ENCODE assay signal across 1 cellular context in genomic region chr1:147669475-147670318, GRCh38.
TF ChIP-seq lines count a peak whose summit lies in the region.

No MANE protein-coding gene starts in this region.

TF ChIP-seq in HepG2, 621 proteins besides CTCF, POLR2A, EP300 and RAD21 (continued from another document and continues in another):
- TF ChIP-seq ATF4 (CRISPR knock-in tag; IDR thresholded peaks at IDR 0.05) (0 out of 4 replicates have a peak, but pooled peaks of 1 of the 2 experiments have one; percentile 20), SP1 (IDR thresholded peaks at IDR 0.05) (no peak), SP1 (CRISPR knock-in tag; IDR thresholded peaks at IDR 0.05) (no peak), SIN3A (IDR thresholded peaks at IDR 0.05; ENCODE audit: borderline replicate concordance, low read depth, low read length) (0 out of 2 replicates have a peak, but pooled peaks have one; percentile 45), JUND (CRISPR knock-in tag; IDR thresholded peaks at IDR 0.05) (no peak), ZNF337 (CRISPR knock-in tag; IDR thresholded peaks at IDR 0.05; ENCODE audit: borderline replicate concordance, low read depth) (peak; percentile 84; the same call in 1 of the 2 replicates), POGZ (CRISPR knock-in tag; IDR thresholded peaks at IDR 0.05) (no peak), ZNF773 (CRISPR knock-in tag; IDR thresholded peaks at IDR 0.05; ENCODE audit: borderline replicate concordance) (no peak), ZNF318 (CRISPR knock-in tag; IDR thresholded peaks at IDR 0.05) (0 out of 2 replicates have a peak, but pooled peaks have one; percentile 27), AFF4 (CRISPR knock-in tag; IDR thresholded peaks at IDR 0.05) (no peak), ZNF615 (CRISPR knock-in tag; IDR thresholded peaks at IDR 0.05; ENCODE audit: borderline replicate concordance) (no peak), FOXA1 (IDR thresholded peaks at IDR 0.05) (no peak), FOXA1 (CRISPR knock-in tag; IDR thresholded peaks at IDR 0.05) (no peak), GTF2F1 (IDR thresholded peaks at IDR 0.05; ENCODE audit: low read length) (no peak), ZSCAN20 (CRISPR knock-in tag; IDR thresholded peaks at IDR 0.05; ENCODE audit: borderline replicate concordance) (0 out of 2 replicates have a peak, but pooled peaks have one; percentile 35), JUN (CRISPR knock-in tag; IDR thresholded peaks at IDR 0.05) (no peak), ZNF121 (CRISPR knock-in tag; IDR thresholded peaks at IDR 0.05) (no peak), ZKSCAN1 (IDR thresholded peaks at IDR 0.05; ENCODE audit: low read length) (no peak), ZNF543 (CRISPR knock-in tag; IDR thresholded peaks at IDR 0.05) (0 out of 2 replicates have a peak, but pooled peaks have one; percentile 52), ZNF788 (CRISPR knock-in tag; IDR thresholded peaks at IDR 0.05; ENCODE audit: borderline replicate concordance) (peak; percentile 45), ZNF282 (IDR thresholded peaks at IDR 0.05; ENCODE audit: partially characterized antibody) (no peak), ZNF513 (CRISPR knock-in tag; conservative IDR thresholded peaks at IDR 0.05) (no peak; the same call in 1 of the 2 replicates), RFX5 (IDR thresholded peaks at IDR 0.05; ENCODE audit: low read depth, low read length) (no peak), ZNF800 (CRISPR knock-in tag; IDR thresholded peaks at IDR 0.05) (no peak; the same call in 1 of the 2 replicates), MAFG (CRISPR knock-in tag; IDR thresholded peaks at IDR 0.05) (no peak), ZNF792 (CRISPR knock-in tag; IDR thresholded peaks at IDR 0.05) (no peak), HNF4A (CRISPR knock-in tag; IDR thresholded peaks at IDR 0.05) (no peak), HBP1 (CRISPR knock-in tag; IDR thresholded peaks at IDR 0.05; ENCODE audit: low read depth) (no peak), PHF21A (CRISPR knock-in tag; IDR thresholded peaks at IDR 0.05) (no peak; the same call in none of the 2 replicates), ZNF331 (CRISPR knock-in tag; IDR thresholded peaks at IDR 0.05) (no peak), PRMT3 (CRISPR knock-in tag; IDR thresholded peaks at IDR 0.05; ENCODE audit: borderline replicate concordance, low read depth) (0 out of 2 replicates have a peak, but pooled peaks have one; percentile 37), ZFP36 (IDR thresholded peaks at IDR 0.05; ENCODE audit: borderline replicate concordance, low read depth, low read length, partially characterized antibody) (no peak), ZNF18 (CRISPR knock-in tag; IDR thresholded peaks at IDR 0.05; ENCODE audit: insufficient replicate concordance) (no peak), ZNF264 (CRISPR knock-in tag; IDR thresholded peaks at IDR 0.05) (no peak), ARNT (IDR thresholded peaks at IDR 0.05) (no peak), HOXA5 (CRISPR knock-in tag; IDR thresholded peaks at IDR 0.05) (no peak), ZBTB49 (CRISPR knock-in tag; IDR thresholded peaks at IDR 0.05; ENCODE audit: borderline replicate concordance) (no peak), PHF5A (CRISPR knock-in tag; IDR thresholded peaks at IDR 0.05; ENCODE audit: low read depth, unreplicated experiment) (no peak)
